Comparison of ENCODE assay signal across 12 cellular contexts in the genomic region with DNA sequence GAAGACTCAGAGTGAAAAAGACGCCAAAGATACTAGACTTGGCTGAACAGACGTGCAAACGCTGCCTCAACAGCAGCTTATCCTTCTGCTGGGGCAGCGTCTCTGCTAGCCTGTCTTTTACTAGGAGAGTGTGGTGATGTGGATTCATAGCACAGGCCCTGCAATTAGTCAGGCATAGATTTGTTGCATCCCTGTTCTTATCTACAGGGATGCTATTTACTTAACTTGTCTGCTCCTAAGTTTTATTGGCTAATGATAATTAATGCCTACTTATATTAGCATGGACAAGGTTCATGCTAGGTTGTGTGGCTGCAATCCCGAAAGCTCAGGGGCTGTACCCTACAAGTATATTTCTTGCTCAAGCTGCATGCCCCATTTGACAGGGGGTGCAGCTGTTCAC.
DNase-seq lines count a peak whose midpoint lies in the region; ATAC-seq and TF ChIP-seq lines count a peak whose summit lies in the region.
"Had no signal": no experiment of that assay in that cellular context is flagged by ENCODE, and none has a peak within 500 bp of the region (broad histone marks: within the 10 kb centered on the region; RNA-seq: fewer than 3 reads in every experiment).

No MANE protein-coding gene starts in this region.

- peak overlapping the region; percentile 27 for H3K4me2 ChIP-seq in hepatocyte
- no peak overlapping the region for H3K4me2 ChIP-seq in parathyroid adenoma (ENCODE audit: low read length)
- H3K4me2 ChIP-seq: BLaER1 had no signal

- peak; percentile 66 for DNase-seq in SK-N-DZ (ENCODE audit: low spot score)
- DNase-seq in hepatocyte (ENCODE audit: low spot score): peak; percentile 19
- DNase-seq in tibial nerve (ENCODE audit: low spot score in 2 of 2): no peak
- DNase-seq in stimulated activated CD4-positive, alpha-beta T cell treated with anti-CD3 and anti-CD28 coated beads, Interleukin-1b, Interleukin-23, amount 100 ng/mL, for 48 hours: no peak
- DNase-seq in lower leg skin (ENCODE audit: low spot score in 2 of 2): no peak
- DNase-seq: CD4-positive, CD25-positive, alpha-beta regulatory T cell; GF-D8; GM23248 had no signal

- no peaks in the 10 kb centered on the region for H3K4me1 ChIP-seq in hepatocyte (ENCODE audit: insufficient read depth)
- no peaks in the 10 kb centered on the region for H3K4me1 ChIP-seq in parathyroid adenoma
- H3K4me1 ChIP-seq in tibial nerve: no peaks in the 10 kb centered on the region
- H3K4me1 ChIP-seq: BLaER1 had no signal

- TF ChIP-seq POLR2A in tibial nerve (IDR thresholded peaks at IDR 0.05) (no peak), lower leg skin (IDR thresholded peaks at IDR 0.05) (no peak)

- no peak for ATAC-seq in GM21825 (IDR thresholded peaks at IDR 0.05; ENCODE audit: unreplicated experiment)
- ATAC-seq: HCT116 had no signal

- peak overlapping the region; percentile 18 for H3K27ac ChIP-seq in hepatocyte
- peak overlapping the region; percentile 19 for H3K27ac ChIP-seq in parathyroid adenoma
- H3K27ac ChIP-seq in tibial nerve: no peak overlapping the region
- H3K27ac ChIP-seq: BLaER1, GM23248 had no signal

- H3K36me3 ChIP-seq in hepatocyte (replicated peaks; ENCODE audit: insufficient read depth, low read depth) (no peaks in the 10 kb centered on the region), parathyroid adenoma (ENCODE audit: control insufficient read depth, insufficient read depth, low read length) (no peaks in the 10 kb centered on the region), tibial nerve (no peaks in the 10 kb centered on the region)
- H3K36me3 ChIP-seq: BLaER1 had no signal

- H3K79me2 ChIP-seq in hepatocyte (no peaks in the 10 kb centered on the region), parathyroid adenoma (no peaks in the 10 kb centered on the region)

- 32% methylated on average over 5 of the region's 5 CpGs for WGBS in hepatocyte (ENCODE audit: low lambda C conversion rate, missing lambda C conversion rate)
- WGBS in tibial nerve, 2 donors: 68 to 78% methylated on average over 5 of the region's 5 CpGs
- WGBS in lower leg skin, 2 donors: 86% methylated on average over 5 of the region's 5 CpGs

- no peaks in the 10 kb centered on the region for H3K9me3 ChIP-seq in hepatocyte (ENCODE audit: low read depth)
- H3K9me3 ChIP-seq in parathyroid adenoma (ENCODE audit: control insufficient read depth, low read length): no peaks in the 10 kb centered on the region
- H3K9me3 ChIP-seq in tibial nerve: no peaks in the 10 kb centered on the region
- H3K9me3 ChIP-seq: BLaER1 had no signal

- H2AFZ ChIP-seq in hepatocyte: no peak overlapping the region
- no peak overlapping the region for H2AFZ ChIP-seq in parathyroid adenoma
- H2AFZ ChIP-seq: GM23248 had no signal

- no peaks in the 10 kb centered on the region for H3K27me3 ChIP-seq in hepatocyte
- no peaks in the 10 kb centered on the region for H3K27me3 ChIP-seq in parathyroid adenoma (ENCODE audit: control insufficient read depth, insufficient read depth, low read length)
- H3K27me3 ChIP-seq in tibial nerve: no peaks in the 10 kb centered on the region
- H3K27me3 ChIP-seq: BLaER1 had no signal

- H3K9ac ChIP-seq in parathyroid adenoma: no peak overlapping the region
- H3K9ac ChIP-seq: BLaER1, GM23248 had no signal

- no peak for TF ChIP-seq EP300 in tibial nerve (IDR thresholded peaks at IDR 0.05)

- no peaks in the 10 kb centered on the region for H4K20me1 ChIP-seq in hepatocyte (ENCODE audit: insufficient read depth, poor library complexity, severe bottlenecking)
- H4K20me1 ChIP-seq: BLaER1 had no signal

- no peak for TF ChIP-seq CTCF in hepatocyte (IDR thresholded peaks at IDR 0.05; ENCODE audit: poor library complexity)
- TF ChIP-seq CTCF in parathyroid adenoma (IDR thresholded peaks at IDR 0.05): no peak
- no peak for TF ChIP-seq CTCF in tibial nerve (IDR thresholded peaks at IDR 0.05)
- TF ChIP-seq CTCF in lower leg skin (IDR thresholded peaks at IDR 0.05): no peak

- no peak overlapping the region for H3K4me3 ChIP-seq in hepatocyte
- no peak overlapping the region for H3K4me3 ChIP-seq in parathyroid adenoma (ENCODE audit: low read depth, low read length)
- H3K4me3 ChIP-seq in tibial nerve: no peak overlapping the region
- H3K4me3 ChIP-seq in lower leg skin (ENCODE audit: low read depth, poor library complexity, severe bottlenecking): no peak overlapping the region
- H3K4me3 ChIP-seq: BLaER1, GM23248 had no signal

- intact Hi-C loops in lower leg skin (cut with DNase I; ENCODE audit: low total_unique reads): no loop called here

- H3K9me2 ChIP-seq in hepatocyte (replicated peaks; ENCODE audit: insufficient read depth): no peaks in the 10 kb centered on the region

Comparison
In these comparisons a context has a peak if more than half of its experiments do, and no peak if none do; other contexts are left out.
1. DNase-seq: peak in SK-N-DZ (single experiment) and hepatocyte (single experiment); none in tibial nerve (0 of 2), stimulated activated CD4-positive, alpha-beta T cell treated with anti-CD3 and anti-CD28 coated beads, Interleukin-1b, Interleukin-23, amount 100 ng/mL, for 48 hours (single experiment) and lower leg skin (0 of 2).
2. H3K27ac ChIP-seq: peak in hepatocyte (single experiment) and parathyroid adenoma (single experiment); none in tibial nerve (0 of 4).